Comparison of ENCODE assay signal across 37 cellular contexts in the genomic region with DNA sequence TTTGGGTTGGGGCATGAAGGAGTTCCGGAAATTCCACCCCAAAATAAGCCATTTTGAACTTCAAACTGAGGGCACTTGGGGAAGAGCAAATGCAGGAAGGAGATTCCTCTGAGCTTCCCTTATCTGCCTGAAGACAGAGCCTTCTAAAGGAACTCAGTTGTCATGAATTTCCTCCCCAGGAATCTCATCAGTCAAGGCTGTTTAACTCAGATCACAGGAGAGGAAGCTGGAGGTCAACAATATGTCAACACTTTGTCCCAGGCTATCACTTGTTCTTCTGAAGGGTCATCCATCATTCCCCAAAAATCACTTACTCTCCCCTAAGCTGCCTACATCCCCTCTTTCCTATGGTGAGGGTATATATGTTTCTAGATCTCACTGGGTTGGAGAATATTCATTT. TPM values are rescaled to one million over a fixed set of nuclear protein-coding genes. Genes with fewer than 3 reads are reported as not detected.
"Had no signal": no experiment of that assay in that cellular context is flagged by ENCODE, and none has a peak within 500 bp of the region (broad histone marks: within the 10 kb centered on the region; RNA-seq: fewer than 3 reads in every experiment).

No MANE protein-coding gene starts in this region.

- H3K4me2 ChIP-seq: PC-9 had no signal

- H3K36me3 ChIP-seq: WERI-Rb-1 had no signal

- H3K4me3 ChIP-seq: PC-9 had no signal

- ATAC-seq: activated CD8-positive, alpha-beta memory T cell treated with anti-CD3 and anti-CD28 coated beads, Interleukin-2, amount 10 ng/mL, durations not matched to agents 7 days and 5 days; activated naive CD8-positive, alpha-beta T cell treated with anti-CD3 and anti-CD28 coated beads, Interleukin-2, amount 50 U/mL, for 24 hours; Right ventricle myocardium inferior; SK-N-SH treated with all-trans-retinoic acid at 6 μM for 48 hours; T-cell; T-helper 17 cell had no signal

- DNase-seq: activated CD4-positive, alpha-beta memory T cell treated with anti-CD3 and anti-CD28 coated beads, Interleukin-2, amount 10 ng/mL, durations not matched to agents 7 days and 5 days; activated CD4-positive, alpha-beta T cell treated with anti-CD3 and anti-CD28 coated beads for 1 hour; activated CD4-positive, alpha-beta T cell treated with anti-CD3 and anti-CD28 coated beads for 48 hours; activated CD4-positive, CD25-positive, alpha-beta regulatory T cell; activated CD8-positive, alpha-beta memory T cell treated with anti-CD3 and anti-CD28 coated beads for 24 hours; activated CD8-positive, alpha-beta memory T cell treated with anti-CD3 and anti-CD28 coated beads, Interleukin-2, amount 10 ng/mL, durations not matched to agents 7 days and 5 days; activated CD8-positive, alpha-beta memory T cell treated with anti-CD3 and anti-CD28 coated beads, Interleukin-2, amount 50 U/mL, for 48 hours; activated effector memory CD4-positive, alpha-beta T cell treated with Interleukin-2 at 50 U/mL for 16 hours; activated naive CD4-positive, alpha-beta T cell treated with anti-CD3 and anti-CD28 coated beads, Interleukin-2, amount 10 ng/mL, durations not matched to agents 7 days and 5 days; activated naive CD8-positive, alpha-beta T cell treated with anti-CD3 and anti-CD28 coated beads, Interleukin-2, amount 50 U/mL, for 24 hours; activated T-cell treated with anti-CD3 and anti-CD28 coated beads, Interleukin-2, amount 50 U/mL, for 48 hours; anterior cingulate cortex; central memory CD4-positive, alpha-beta T cell; NCI-H1092 treated with DMSO at 0.1 percent for 48 hours; NCI-H1417; NCI-H146; NCI-H187; NCI-H2029 treated with DMSO at 0.1 percent for 48 hours; NCI-H2107; NCI-H2171 treated with DMSO at 0.1 percent for 48 hours; NCI-H345; NCI-H510A; NCI-H526; NCI-H748 treated with DMSO at 0.1 percent for 48 hours; NK-92 treated with Interleukin-12 subunit alpha and Interleukin-12 subunit beta, amount 100 ng/mL, for 24 hours; PC-9; SIG-M5; T-cell; T-helper 17 cell; WERI-Rb-1 had no signal

- FAIRE-seq: colon, RCC 7860 had no signal

- H2AFZ ChIP-seq: PC-9 had no signal

- H3K27ac ChIP-seq: PC-9, RWPE1, WERI-Rb-1 had no signal

RNA-seq across cellular contexts. Expression of gene CHST8, which starts 26.0 kb away (rescaled TPM):
- total RNA-seq: activated CD4-positive, alpha-beta memory T cell treated with anti-CD3 and anti-CD28 coated beads, Interleukin-2, amount 10 ng/mL, durations not matched to agents 7 days and 5 days; activated CD8-positive, alpha-beta memory T cell treated with anti-CD3 and anti-CD28 coated beads, Interleukin-2, amount 10 ng/mL, durations not matched to agents 7 days and 5 days; M059J; OCI-LY7; PC-9; T-cell had no signal
